In genomic region chr11:116980136-116980793, GRCh38 we compare ENCODE assay signal across 8 cellular contexts.
DNase-seq lines count a peak whose midpoint lies in the region; ATAC-seq and TF ChIP-seq lines count a peak whose summit lies in the region.

No MANE protein-coding gene starts in this region.

- no peaks in the 10 kb centered on the region for H3K27me3 ChIP-seq in HL-60 (ENCODE audit: insufficient read depth, poor library complexity, severe bottlenecking)

- no peaks in the 10 kb centered on the region for H3K36me3 Mint-ChIP-seq in type B pancreatic cell

- no peaks in the 10 kb centered on the region for H3K9me3 Mint-ChIP-seq in type B pancreatic cell

- no peaks in the 10 kb centered on the region for H3K36me3 ChIP-seq in mucosa of descending colon (ENCODE audit: low read depth)

- H3K27me3 Mint-ChIP-seq in type B pancreatic cell, result no peaks in the 10 kb centered on the region

- peak overlapping the region; percentile 73 for H3K27ac ChIP-seq in HL-60 (replicated peaks)

- H3K4me1 ChIP-seq in mucosa of descending colon (ENCODE audit: low read depth), result peaks cover 2% of the 10 kb centered on the region

- ATAC-seq in GM18861 (IDR thresholded peaks at IDR 0.05; ENCODE audit: unreplicated experiment) (peak; percentile 95), GM21717 (IDR thresholded peaks at IDR 0.05; ENCODE audit: unreplicated experiment) (peak; percentile 93), mucosa of descending colon (peak; percentile 71)

- peaks cover 15% of the 10 kb centered on the region for H3K4me1 Mint-ChIP-seq in type B pancreatic cell (ENCODE audit: unreplicated experiment)

- no peak overlapping the region for H3K4me3 Mint-ChIP-seq in type B pancreatic cell

- no peak overlapping the region for H3K4me3 ChIP-seq in HL-60 (replicated peaks; ENCODE audit: insufficient read depth, low read length)
- H3K4me3 ChIP-seq in mucosa of descending colon, result no peak overlapping the region

- H3K27ac Mint-ChIP-seq in type B pancreatic cell, result no peak overlapping the region

- DNase-seq in HL-60 (ENCODE audit: low read depth in 1 of 2, low spot score in 1 of 2) (peak in 1 of 2 experiments; percentile 40), mucosa of descending colon (no peak), type B pancreatic cell (ENCODE audit: extremely low spot score, unreplicated experiment) (no peak), Ammon's horn (ENCODE audit: low spot score) (no peak), NCI-H1930 (lab: John Stamatoyannopoulos, UW) (no peak), NK-92 (lab: John Stamatoyannopoulos, UW; ENCODE audit: unreplicated experiment) (no peak)

- no peaks in the 10 kb centered on the region for H3K9me3 ChIP-seq in mucosa of descending colon

- intact Hi-C loops in mucosa of descending colon (cut with DNase I, micrococcal nuclease), result no loop called here

- TF ChIP-seq CTCF in HL-60 (IDR thresholded peaks at IDR 0.05; ENCODE audit: insufficient read depth, low read length) (no peak), mucosa of descending colon (IDR thresholded peaks at IDR 0.05) (no peak), type B pancreatic cell (conservative IDR thresholded peaks at IDR 0.05) (no peak)
